1 cellular context compared by ENCODE assay signal in genomic region chr7:149719050-149719899, GRCh38.
TF ChIP-seq lines count a peak whose summit lies in the region.

No MANE protein-coding gene starts in this region.

TF ChIP-seq in HEK293, 187 proteins besides CTCF, POLR2A, EP300 and RAD21 (continued from another document and continues in another):
- no peak for TF ChIP-seq ZBTB49 (tag by site-specific recombination; IDR thresholded peaks at IDR 0.05; ENCODE audit: low read depth)
- TF ChIP-seq ZNF350 (tag by site-specific recombination; IDR thresholded peaks at IDR 0.05), result no peak
- TF ChIP-seq ZNF211 (tag by site-specific recombination; IDR thresholded peaks at IDR 0.05; ENCODE audit: low read depth), result no peak
- TF ChIP-seq ZNF670 (tag by site-specific recombination; IDR thresholded peaks at IDR 0.05; ENCODE audit: low read depth), result no peak
- no peak for TF ChIP-seq ZNF707 (tag by site-specific recombination; IDR thresholded peaks at IDR 0.05)
- TF ChIP-seq ZNF248 (tag by site-specific recombination; IDR thresholded peaks at IDR 0.05), result no peak
- no peak for TF ChIP-seq ZNF148 (tag by site-specific recombination; IDR thresholded peaks at IDR 0.05; ENCODE audit: borderline replicate concordance)
- TF ChIP-seq KLF10 (tag by site-specific recombination; IDR thresholded peaks at IDR 0.05), result peak; percentile 65
- no peak for TF ChIP-seq ZNF362 (tag by site-specific recombination; IDR thresholded peaks at IDR 0.05)
- peak; percentile 82 for TF ChIP-seq ZBTB48 (tag by site-specific recombination; IDR thresholded peaks at IDR 0.05)
- no peak for TF ChIP-seq REST (tag by site-specific recombination; IDR thresholded peaks at IDR 0.05)
- no peak for TF ChIP-seq RBAK (tag by site-specific recombination; IDR thresholded peaks at IDR 0.05)
- TF ChIP-seq ZNF555 (tag by site-specific recombination; conservative IDR thresholded peaks at IDR 0.05), result no peak
- no peak for TF ChIP-seq ZSCAN4 (tag by site-specific recombination; IDR thresholded peaks at IDR 0.05)
- no peak for TF ChIP-seq IKZF3 (tag by site-specific recombination; IDR thresholded peaks at IDR 0.05)
- no peak for TF ChIP-seq ZBTB1 (tag by site-specific recombination; IDR thresholded peaks at IDR 0.05)
- no peak for TF ChIP-seq BCL6B (tag by site-specific recombination; IDR thresholded peaks at IDR 0.05)
- no peak for TF ChIP-seq ZNF416 (tag by site-specific recombination; IDR thresholded peaks at IDR 0.05)
- TF ChIP-seq ZNF146 (tag by site-specific recombination; IDR thresholded peaks at IDR 0.05), result 0 out of 2 replicates have a peak, but pooled peaks have one; percentile 15
- no peak for TF ChIP-seq ZNF404 (tag by site-specific recombination; IDR thresholded peaks at IDR 0.05)
- TF ChIP-seq ZNF133 (tag by site-specific recombination; IDR thresholded peaks at IDR 0.05), result no peak
- TF ChIP-seq ZXDB (tag by site-specific recombination; IDR thresholded peaks at IDR 0.05), result peak; percentile 89
- TF ChIP-seq ZNF112 (tag by site-specific recombination; IDR thresholded peaks at IDR 0.05), result no peak
- no peak for TF ChIP-seq ZNF223 (tag by site-specific recombination; IDR thresholded peaks at IDR 0.05)
- no peak for TF ChIP-seq ZNF354C (tag by site-specific recombination; IDR thresholded peaks at IDR 0.05; ENCODE audit: borderline replicate concordance, low read depth)
- TF ChIP-seq ZNF18 (tag by site-specific recombination; IDR thresholded peaks at IDR 0.05), result no peak
- peak; percentile 56 for TF ChIP-seq PRDM10 (tag by site-specific recombination; IDR thresholded peaks at IDR 0.05)
- TF ChIP-seq ZNF501 (tag by site-specific recombination; IDR thresholded peaks at IDR 0.05), result peak; percentile 75; the same call in 1 of the 2 replicates
- TF ChIP-seq SCRT2 (tag by site-specific recombination; IDR thresholded peaks at IDR 0.05), result no peak
- no peak for TF ChIP-seq ZNF292 (tag by site-specific recombination; IDR thresholded peaks at IDR 0.05; ENCODE audit: borderline replicate concordance, low read depth)
- no peak for TF ChIP-seq ZNF335 (tag by site-specific recombination; conservative IDR thresholded peaks at IDR 0.05)
- TF ChIP-seq KLF17 (tag by site-specific recombination; IDR thresholded peaks at IDR 0.05), result peak; percentile 85
- no peak for TF ChIP-seq ZNF202 (tag by site-specific recombination; IDR thresholded peaks at IDR 0.05; ENCODE audit: borderline replicate concordance)
- no peak for TF ChIP-seq HOXA7 (CRISPR knock-in tag; IDR thresholded peaks at IDR 0.05; ENCODE audit: borderline replicate concordance)
- no peak for TF ChIP-seq PBX3 (CRISPR knock-in tag; IDR thresholded peaks at IDR 0.05)
- TF ChIP-seq OVOL3 (tag by site-specific recombination; IDR thresholded peaks at IDR 0.05), result no peak
- peak; percentile 97 for TF ChIP-seq SETDB1 (IDR thresholded peaks at IDR 0.05; ENCODE audit: insufficient read length, low read length)
- no peak for TF ChIP-seq ZNF174 (tag by site-specific recombination; IDR thresholded peaks at IDR 0.05)
- TF ChIP-seq ZNF624 (tag by site-specific recombination; IDR thresholded peaks at IDR 0.05), result no peak
- TF ChIP-seq GLI2 (tag by site-specific recombination; IDR thresholded peaks at IDR 0.05; ENCODE audit: borderline replicate concordance, low read depth), result no peak; the same call in 1 of the 2 replicates
- TF ChIP-seq ZNF529 (tag by site-specific recombination; IDR thresholded peaks at IDR 0.05; ENCODE audit: insufficient replicate concordance), result no peak
- TF ChIP-seq PRDM1 (tag by site-specific recombination; IDR thresholded peaks at IDR 0.05), result peak; percentile 60
- TF ChIP-seq ZNF548 (tag by site-specific recombination; IDR thresholded peaks at IDR 0.05), result no peak
- TF ChIP-seq ZNF561 (tag by site-specific recombination; IDR thresholded peaks at IDR 0.05; ENCODE audit: borderline replicate concordance), result no peak
- TF ChIP-seq SP3 (tag by site-specific recombination; IDR thresholded peaks at IDR 0.05), result peak; percentile 54
